In the genomic region with DNA sequence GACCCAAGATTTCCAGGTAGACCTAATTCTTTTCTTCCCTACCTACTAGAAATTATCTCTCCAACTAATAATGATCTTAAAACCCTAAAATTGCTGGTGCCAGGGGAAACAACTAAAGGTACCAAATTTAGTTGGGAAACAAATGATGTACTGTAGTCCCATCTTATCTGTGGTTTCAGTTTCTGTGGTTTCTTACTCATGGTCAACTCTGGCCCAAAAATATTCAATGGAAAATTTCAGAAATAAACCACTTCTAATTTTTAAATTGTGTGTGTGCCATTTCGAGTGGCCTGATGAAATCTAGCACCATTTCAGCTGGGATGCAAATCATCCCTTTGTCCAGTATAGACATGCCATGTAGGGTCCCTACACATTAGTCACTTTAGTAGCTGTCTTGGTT, we compare ENCODE assay signal across 28 cellular contexts.
DNase-seq lines count a peak whose midpoint lies in the region; ATAC-seq and TF ChIP-seq lines count a peak whose summit lies in the region.
"Had no signal": no experiment of that assay in that cellular context is flagged by ENCODE, and none has a peak within 500 bp of the region (broad histone marks: within the 10 kb centered on the region; RNA-seq: fewer than 3 reads in every experiment).

No MANE protein-coding gene starts in this region.

- no peaks in the 10 kb centered on the region for H3K36me3 ChIP-seq in BLaER1
- H3K36me3 ChIP-seq: BE2C, SJCRH30 had no signal

- no peaks in the 10 kb centered on the region for H3K4me1 Mint-ChIP-seq in natural killer cell treated with Interleukin-12 subunit alpha and Interleukin-12 subunit beta and Interleukin-15 and Interleukin-18, amount 100 ng/mL, for 72 hours (ENCODE audit: low read depth in 2 of 2)
- H3K4me1 Mint-ChIP-seq: IgD-negative memory B cell had no signal

- H3K27me3 ChIP-seq in BLaER1, result no peaks in the 10 kb centered on the region
- H3K27me3 ChIP-seq: BE2C, SJCRH30 had no signal

- H3K27me3 Mint-ChIP-seq in natural killer cell treated with Interleukin-12 subunit alpha and Interleukin-12 subunit beta and Interleukin-15 and Interleukin-18, amount 100 ng/mL, for 72 hours, result no peaks in the 10 kb centered on the region
- H3K27me3 Mint-ChIP-seq: CD4-positive, alpha-beta T cell; IgD-negative memory B cell had no signal

- TF ChIP-seq CTCF in astrocyte of the spinal cord (IDR thresholded peaks at IDR 0.05; ENCODE audit: low read depth, low read length), result no peak

- H3K9ac ChIP-seq in BLaER1, result no peak overlapping the region
- H3K9ac ChIP-seq: KMS-11 had no signal

- no peaks in the 10 kb centered on the region for H4K20me1 ChIP-seq in BLaER1

- H3K4me3 ChIP-seq in BLaER1 (no peak overlapping the region), astrocyte of the spinal cord (ENCODE audit: low read depth, low read length) (no peak overlapping the region)
- H3K4me3 ChIP-seq: GM23338, PC-9, SJCRH30 had no signal

- no peaks in the 10 kb centered on the region for H3K36me3 Mint-ChIP-seq in natural killer cell treated with Interleukin-12 subunit alpha and Interleukin-12 subunit beta and Interleukin-15 and Interleukin-18, amount 100 ng/mL, for 72 hours
- H3K36me3 Mint-ChIP-seq: IgD-negative memory B cell had no signal

- H3K27ac Mint-ChIP-seq in natural killer cell treated with Interleukin-12 subunit alpha and Interleukin-12 subunit beta and Interleukin-15 and Interleukin-18, amount 100 ng/mL, for 72 hours, result no peak overlapping the region
- H3K27ac Mint-ChIP-seq: CD4-positive, alpha-beta T cell; GM23338; IgD-negative memory B cell had no signal

- H3K4me1 ChIP-seq in BLaER1, result peaks cover 25% of the 10 kb centered on the region
- H3K4me1 ChIP-seq: BE2C, SJCRH30 had no signal

- H3K27ac ChIP-seq in BLaER1, result no peak overlapping the region
- H3K27ac ChIP-seq: KMS-11, PC-9, SJCRH30 had no signal

- ATAC-seq in natural killer cell treated with Interleukin-12 subunit alpha and Interleukin-12 subunit beta and Interleukin-15 and Interleukin-18, amount 100 ng/mL, for 72 hours, result no peak
- ATAC-seq: GM23338, Right ventricle myocardium inferior, SK-N-SH treated with all-trans-retinoic acid at 6 μM for 48 hours had no signal

- in situ Hi-C loops in astrocyte of the spinal cord (cut with HindIII; ENCODE audit: low sequenced_read_pairs), result no loop called here

- peak overlapping the region; percentile 20; the same call in 1 of the 2 replicates for H3K4me2 ChIP-seq in BLaER1
- H3K4me2 ChIP-seq: GM23338, KMS-11, PC-9 had no signal

- DNase-seq in LHCN-M2 (ENCODE audit: low read depth), result peak; percentile 64
- DNase-seq in astrocyte of the spinal cord (ENCODE audit: low read depth, low spot score), result peak; percentile 30
- DNase-seq in myocyte (ENCODE audit: low read depth), result peak; percentile 37
- no peak for DNase-seq in activated CD4-positive, alpha-beta T cell treated with anti-CD3 and anti-CD28 coated beads, Interleukin-2, amount 50 U/mL, for 4 hours
- no peak for DNase-seq in C1 segment of cervical spinal cord (lab: John Stamatoyannopoulos, UW)
- no peak for DNase-seq in natural killer cell treated with Interleukin-12 subunit alpha and Interleukin-12 subunit beta and Interleukin-15 and Interleukin-18, amount 100 ng/mL, for 72 hours (ENCODE audit: low spot score)
- DNase-seq: 8988T; ACHN; BE2C; CD4-positive, alpha-beta T cell; H9; NCI-H1092 treated with DMSO at 0.1 percent for 48 hours; NCI-H1436; NCI-H187; NCI-H2081 treated with DMSO at 0.1 percent for 48 hours; NCI-H2171; NCI-H345; NCI-H524; NCI-H774; NK-92 treated with Interleukin-12 subunit alpha and Interleukin-12 subunit beta, amount 100 ng/mL, for 24 hours; PC-9; SJCRH30 had no signal

- no peak overlapping the region for H3K4me3 Mint-ChIP-seq in natural killer cell treated with Interleukin-12 subunit alpha and Interleukin-12 subunit beta and Interleukin-15 and Interleukin-18, amount 100 ng/mL, for 72 hours
- H3K4me3 Mint-ChIP-seq: CD4-positive, alpha-beta T cell; GM23338; H9; IgD-negative memory B cell had no signal

- H3K9me3 Mint-ChIP-seq in natural killer cell treated with Interleukin-12 subunit alpha and Interleukin-12 subunit beta and Interleukin-15 and Interleukin-18, amount 100 ng/mL, for 72 hours, result peaks cover 16% of the 10 kb centered on the region
- H3K9me3 Mint-ChIP-seq: GM23338, H9 had no signal

- no peaks in the 10 kb centered on the region for H3K9me3 ChIP-seq in BLaER1
- H3K9me3 ChIP-seq: BE2C, SJCRH30 had no signal

Comparison
In these comparisons a context has a peak if more than half of its experiments do, and no peak if none do; other contexts are left out.
1. DNase-seq: peak in LHCN-M2 (single experiment), astrocyte of the spinal cord (single experiment) and myocyte (single experiment); none in activated CD4-positive, alpha-beta T cell treated with anti-CD3 and anti-CD28 coated beads, Interleukin-2, amount 50 U/mL, for 4 hours (0 of 2), C1 segment of cervical spinal cord (0 of 14) and natural killer cell treated with Interleukin-12 subunit alpha and Interleukin-12 subunit beta and Interleukin-15 and Interleukin-18, amount 100 ng/mL, for 72 hours (single experiment).